2 cellular contexts compared by ENCODE assay signal in genomic region chr3:171240504-171240835, GRCh38.
TF ChIP-seq lines count a peak whose summit lies in the region.

No MANE protein-coding gene starts in this region.

TF ChIP-seq in HEK293, 187 proteins besides CTCF, POLR2A, EP300 and RAD21:
- TF ChIP-seq ZNF280D (tag by site-specific recombination; IDR thresholded peaks at IDR 0.05) (no peak), EGR2 (tag by site-specific recombination; IDR thresholded peaks at IDR 0.05; ENCODE audit: low read depth) (no peak), ZNF664 (tag by site-specific recombination; IDR thresholded peaks at IDR 0.05) (no peak), PBX3 (CRISPR knock-in tag; IDR thresholded peaks at IDR 0.05) (no peak), ZNF239 (tag by site-specific recombination; IDR thresholded peaks at IDR 0.05) (no peak), ZNF184 (tag by site-specific recombination; IDR thresholded peaks at IDR 0.05) (no peak), ZNF398 (tag by site-specific recombination; IDR thresholded peaks at IDR 0.05) (0 out of 2 replicates have a peak, but pooled peaks have one; percentile 1), ZNF214 (tag by site-specific recombination; IDR thresholded peaks at IDR 0.05; ENCODE audit: borderline replicate concordance) (no peak)

TF ChIP-seq in SK-N-SH treated with all-trans-retinoic acid at 6 μM for 48 hours, 23 proteins besides CTCF, POLR2A, EP300 and RAD21 (continued from another document):
- no peak for TF ChIP-seq TSHZ2 (CRISPR knock-in tag; IDR thresholded peaks at IDR 0.05)
- TF ChIP-seq GLIS3 (CRISPR knock-in tag; IDR thresholded peaks at IDR 0.05), result no peak
